1 cellular context compared by ENCODE assay signal in the genomic region with DNA sequence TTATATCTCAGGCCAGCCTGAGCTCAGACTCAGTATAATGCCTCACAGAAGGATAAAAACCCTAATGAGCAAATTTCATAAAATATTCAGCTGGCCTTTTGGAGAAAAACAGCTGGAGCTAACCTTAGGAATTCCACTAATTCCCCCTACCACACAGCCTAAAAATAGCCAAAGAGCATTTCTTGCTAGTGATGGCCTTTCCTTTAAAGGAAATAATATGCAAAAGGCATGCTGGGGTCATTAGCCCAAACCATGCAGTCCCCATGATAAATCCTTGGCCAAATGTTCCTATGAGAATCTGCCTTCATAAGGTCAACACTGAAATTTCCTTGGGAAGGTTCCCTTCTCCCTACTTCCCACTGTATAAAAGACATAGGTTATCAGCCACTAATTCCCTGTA.
TF ChIP-seq lines count a peak whose summit lies in the region.

No MANE protein-coding gene starts in this region.

TF ChIP-seq in IMR-90, 13 proteins besides CTCF, POLR2A, EP300 and RAD21 (continued from another document):
- no peak for TF ChIP-seq CEBPB (IDR thresholded peaks at IDR 0.05; ENCODE audit: low read depth, low read length)
- no peak for TF ChIP-seq ELK1 (IDR thresholded peaks at IDR 0.05; ENCODE audit: borderline replicate concordance, low read depth, low read length)
TF ChIP-seq in IMR-90: peak in this region for 0.
